Comparison of ENCODE assay signal across 1 cellular context in the genomic region with DNA sequence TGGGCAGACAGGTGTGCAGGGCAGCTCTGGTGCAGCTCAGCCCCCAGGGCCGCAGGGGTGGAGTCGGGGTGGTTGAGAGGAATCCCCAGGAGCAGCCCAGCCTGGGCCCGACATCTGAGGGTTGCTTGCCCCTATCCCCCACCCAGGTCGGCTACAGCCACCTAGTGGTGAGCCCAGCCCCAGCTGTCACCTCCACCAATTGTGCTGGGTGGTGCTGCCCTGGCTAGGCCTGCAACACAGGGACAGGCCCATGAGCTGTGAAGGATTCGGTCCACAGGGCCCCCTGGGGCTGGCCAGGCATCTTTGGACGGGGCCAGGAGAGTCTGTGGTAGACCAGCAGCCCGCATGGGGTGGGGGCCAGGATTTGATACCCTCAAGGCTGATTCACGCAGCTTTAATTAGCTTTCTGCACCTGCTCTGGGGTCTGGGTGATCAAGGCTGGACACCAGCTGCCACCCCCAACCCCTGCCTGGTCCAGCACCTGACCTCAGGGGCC.
TF ChIP-seq lines count a peak whose summit lies in the region.

No MANE protein-coding gene starts in this region.

TF ChIP-seq in GM23338, 12 proteins besides CTCF, POLR2A, EP300 and RAD21 (continued from another document):
- TF ChIP-seq, protein P1, sequence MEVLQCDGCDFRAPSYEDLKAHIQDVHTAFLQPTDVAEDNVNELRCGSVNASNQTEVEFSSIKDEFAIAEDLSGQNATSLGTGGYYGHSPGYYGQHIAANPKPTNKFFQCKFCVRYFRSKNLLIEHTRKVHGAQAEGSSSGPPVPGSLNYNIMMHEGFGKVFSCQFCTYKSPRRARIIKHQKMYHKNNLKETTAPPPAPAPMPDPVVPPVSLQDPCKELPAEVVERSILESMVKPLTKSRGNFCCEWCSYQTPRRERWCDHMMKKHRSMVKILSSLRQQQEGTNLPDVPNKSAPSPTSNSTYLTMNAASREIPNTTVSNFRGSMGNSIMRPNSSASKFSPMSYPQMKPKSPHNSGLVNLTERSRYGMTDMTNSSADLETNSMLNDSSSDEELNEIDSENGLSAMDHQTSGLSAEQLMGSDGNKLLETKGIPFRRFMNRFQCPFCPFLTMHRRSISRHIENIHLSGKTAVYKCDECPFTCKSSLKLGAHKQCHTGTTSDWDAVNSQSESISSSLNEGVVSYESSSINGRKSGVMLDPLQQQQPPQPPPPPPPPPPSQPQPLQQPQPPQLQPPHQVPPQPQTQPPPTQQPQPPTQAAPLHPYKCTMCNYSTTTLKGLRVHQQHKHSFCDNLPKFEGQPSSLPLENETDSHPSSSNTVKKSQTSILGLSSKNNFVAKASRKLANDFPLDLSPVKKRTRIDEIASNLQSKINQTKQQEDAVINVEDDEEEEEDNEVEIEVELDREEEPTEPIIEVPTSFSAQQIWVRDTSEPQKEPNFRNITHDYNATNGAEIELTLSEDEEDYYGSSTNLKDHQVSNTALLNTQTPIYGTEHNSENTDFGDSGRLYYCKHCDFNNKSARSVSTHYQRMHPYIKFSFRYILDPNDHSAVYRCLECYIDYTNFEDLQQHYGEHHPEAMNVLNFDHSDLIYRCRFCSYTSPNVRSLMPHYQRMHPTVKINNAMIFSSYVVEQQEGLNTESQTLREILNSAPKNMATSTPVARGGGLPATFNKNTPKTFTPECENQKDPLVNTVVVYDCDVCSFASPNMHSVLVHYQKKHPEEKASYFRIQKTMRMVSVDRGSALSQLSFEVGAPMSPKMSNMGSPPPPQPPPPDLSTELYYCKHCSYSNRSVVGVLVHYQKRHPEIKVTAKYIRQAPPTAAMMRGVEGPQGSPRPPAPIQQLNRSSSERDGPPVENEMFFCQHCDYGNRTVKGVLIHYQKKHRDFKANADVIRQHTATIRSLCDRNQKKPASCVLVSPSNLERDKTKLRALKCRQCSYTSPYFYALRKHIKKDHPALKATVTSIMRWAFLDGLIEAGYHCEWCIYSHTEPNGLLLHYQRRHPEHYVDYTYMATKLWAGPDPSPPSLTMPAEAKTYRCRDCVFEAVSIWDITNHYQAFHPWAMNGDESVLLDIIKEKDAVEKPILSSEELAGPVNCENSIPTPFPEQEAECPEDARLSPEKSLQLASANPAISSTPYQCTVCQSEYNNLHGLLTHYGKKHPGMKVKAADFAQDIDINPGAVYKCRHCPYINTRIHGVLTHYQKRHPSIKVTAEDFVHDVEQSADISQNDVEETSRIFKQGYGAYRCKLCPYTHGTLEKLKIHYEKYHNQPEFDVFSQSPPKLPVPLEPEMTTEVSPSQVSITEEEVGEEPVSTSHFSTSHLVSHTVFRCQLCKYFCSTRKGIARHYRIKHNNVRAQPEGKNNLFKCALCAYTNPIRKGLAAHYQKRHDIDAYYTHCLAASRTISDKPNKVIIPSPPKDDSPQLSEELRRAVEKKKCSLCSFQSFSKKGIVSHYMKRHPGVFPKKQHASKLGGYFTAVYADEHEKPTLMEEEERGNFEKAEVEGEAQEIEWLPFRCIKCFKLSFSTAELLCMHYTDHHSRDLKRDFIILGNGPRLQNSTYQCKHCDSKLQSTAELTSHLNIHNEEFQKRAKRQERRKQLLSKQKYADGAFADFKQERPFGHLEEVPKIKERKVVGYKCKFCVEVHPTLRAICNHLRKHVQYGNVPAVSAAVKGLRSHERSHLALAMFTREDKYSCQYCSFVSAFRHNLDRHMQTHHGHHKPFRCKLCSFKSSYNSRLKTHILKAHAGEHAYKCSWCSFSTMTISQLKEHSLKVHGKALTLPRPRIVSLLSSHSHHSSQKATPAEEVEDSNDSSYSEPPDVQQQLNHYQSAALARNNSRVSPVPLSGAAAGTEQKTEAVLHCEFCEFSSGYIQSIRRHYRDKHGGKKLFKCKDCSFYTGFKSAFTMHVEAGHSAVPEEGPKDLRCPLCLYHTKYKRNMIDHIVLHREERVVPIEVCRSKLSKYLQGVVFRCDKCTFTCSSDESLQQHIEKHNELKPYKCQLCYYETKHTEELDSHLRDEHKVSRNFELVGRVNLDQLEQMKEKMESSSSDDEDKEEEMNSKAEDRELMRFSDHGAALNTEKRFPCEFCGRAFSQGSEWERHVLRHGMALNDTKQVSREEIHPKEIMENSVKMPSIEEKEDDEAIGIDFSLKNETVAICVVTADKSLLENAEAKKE (CRISPR knock-in tag; IDR thresholded peaks at IDR 0.05): no peak
- TF ChIP-seq STAT1 (IDR thresholded peaks at IDR 0.05; ENCODE audit: unreplicated experiment) (no peak), POLR2AphosphoS5 (IDR thresholded peaks at IDR 0.05; ENCODE audit: low read depth) (no peak), ZNF114 (CRISPR knock-in tag; IDR thresholded peaks at IDR 0.05) (no peak), ZNF331 (CRISPR knock-in tag; IDR thresholded peaks at IDR 0.05; ENCODE audit: low read depth) (no peak)
